Comparison of ENCODE assay signal across 11 cellular contexts in genomic region chr17:79930077-79930785, GRCh38.
DNase-seq lines count a peak whose midpoint lies in the region; ATAC-seq and TF ChIP-seq lines count a peak whose summit lies in the region.
"Had no signal": no experiment of that assay in that cellular context is flagged by ENCODE, and none has a peak within 500 bp of the region (broad histone marks: within the 10 kb centered on the region; RNA-seq: fewer than 3 reads in every experiment).

No MANE protein-coding gene starts in this region.

- no peaks in the 10 kb centered on the region for H3K9me3 ChIP-seq in OCI-LY3 (ENCODE audit: insufficient read depth, low read length)
- H3K9me3 ChIP-seq in prostate gland, result no peaks in the 10 kb centered on the region

- no peak for TF ChIP-seq POLR2A in prostate gland (IDR thresholded peaks at IDR 0.05)

- H3K27me3 ChIP-seq in OCI-LY3 (ENCODE audit: low read depth, low read length) (no peaks in the 10 kb centered on the region), prostate gland (replicated peaks; ENCODE audit: insufficient read depth) (no peaks in the 10 kb centered on the region)

- intact Hi-C loops in prostate gland (cut with DNase I), result no loop called here

- H3K27ac ChIP-seq in OCI-LY3 (ENCODE audit: low read length) (peak overlapping the region; percentile 98), prostate gland (no peak overlapping the region)
- H3K27ac ChIP-seq: 22Rv1 had no signal

- no peak overlapping the region for H2AFZ ChIP-seq in OCI-LY3 (ENCODE audit: low read depth, low read length)

- H3K4me3 ChIP-seq in OCI-LY3 (ENCODE audit: low read length), result peak overlapping the region; percentile 74
- peak overlapping the region; percentile 25 for H3K4me3 ChIP-seq in fibroblast of pulmonary artery (replicated peaks; ENCODE audit: low read depth, low read length)
- peak overlapping the region; percentile 4 to 26 for H3K4me3 ChIP-seq in prostate gland

- DNase-seq in DMS 273 (lab: John Stamatoyannopoulos, UW; ENCODE audit: unreplicated experiment), result peak; percentile 37
- no peak for DNase-seq in DMS 273 treated with DMSO at 0.1 percent for 48 hours (lab: John Stamatoyannopoulos, UW)
- DNase-seq in fibroblast of pulmonary artery (ENCODE audit: low read depth), result no peak
- no peak for DNase-seq in prostate gland (ENCODE audit: low spot score)
- no peak for DNase-seq in NCI-H1694 (lab: John Stamatoyannopoulos, UW)
- no peak for DNase-seq in SIG-M5 (lab: John Stamatoyannopoulos, UW)
- DNase-seq: NCI-H1092, SHP77 treated with DMSO at 0.1 percent for 48 hours had no signal

- TF ChIP-seq CTCF in OCI-LY3 (IDR thresholded peaks at IDR 0.05; ENCODE audit: low read depth, low read length) (no peak), fibroblast of pulmonary artery (IDR thresholded peaks at IDR 0.05; ENCODE audit: low read length, missing control alignments) (no peak), prostate gland (IDR thresholded peaks at IDR 0.05) (no peak)

- H3K4me1 ChIP-seq in OCI-LY3 (ENCODE audit: low read length) (peaks cover 96% of the 10 kb centered on the region), prostate gland (replicated peaks) (no peaks in the 10 kb centered on the region)

- H3K36me3 ChIP-seq in OCI-LY3 (replicated peaks; ENCODE audit: low read depth, low read length), result peaks cover 6% of the 10 kb centered on the region
- no peaks in the 10 kb centered on the region for H3K36me3 ChIP-seq in prostate gland

- peak overlapping the region; percentile 85 for H3K4me2 ChIP-seq in OCI-LY3 (ENCODE audit: low read length)

- peaks cover 28% of the 10 kb centered on the region for H3K79me2 ChIP-seq in OCI-LY3 (ENCODE audit: low read length)

- ATAC-seq in HG02571 (IDR thresholded peaks at IDR 0.05; ENCODE audit: unreplicated experiment), result no peak

- peak overlapping the region; percentile 97 for H3K9ac ChIP-seq in OCI-LY3 (ENCODE audit: low read length)

- no peaks in the 10 kb centered on the region for H4K20me1 ChIP-seq in OCI-LY3 (ENCODE audit: insufficient read depth, low read length)

- 1% methylated on average over 47 of the region's 58 CpGs for WGBS in prostate gland

Comparison
In these comparisons a context has a peak if more than half of its experiments do, and no peak if none do; other contexts are left out.
1. H3K4me3 ChIP-seq: peak in every context shown above with its lines; median percentile 74 in OCI-LY3; 25 in fibroblast of pulmonary artery; 15 in prostate gland.